Comparison of ENCODE assay signal across 26 cellular contexts in genomic region chr2:223196331-223196730, GRCh38.
A peak's percentile ranks its signal among the peaks of the same experiment; 100 is the strongest.
DNase-seq lines count a peak whose midpoint lies in the region; ATAC-seq lines count a peak whose summit lies in the region.
"Had no signal": no experiment of that assay in that cellular context is flagged by ENCODE, and none has a peak within 500 bp of the region (broad histone marks: within the 10 kb centered on the region; RNA-seq: fewer than 3 reads in every experiment).

No MANE protein-coding gene starts in this region.

- peak overlapping the region; percentile 35 for H3K4ac ChIP-seq in trophoblast cell (ENCODE audit: low read depth, low read length)

- H4K12ac ChIP-seq in trophoblast cell (ENCODE audit: low read depth, low read length) = no peak overlapping the region

- peak overlapping the region; percentile 97 for H4K91ac ChIP-seq in trophoblast cell (ENCODE audit: low read depth, low read length)

- DNase-seq in left ventricle myocardium superior (peak; percentile 18), right cardiac atrium (no peak), brain pericyte (ENCODE audit: low read depth, low spot score) (peak; percentile 26), trophoblast cell (peak; percentile 10 to 35), NCI-H748 (lab: John Stamatoyannopoulos, UW; ENCODE audit: unreplicated experiment) (no peak), NCI-H2107 treated with DMSO at 0.1 percent for 48 hours (lab: John Stamatoyannopoulos, UW; ENCODE audit: unreplicated experiment) (no peak), NCI-H2081 treated with DMSO at 0.1 percent for 48 hours (lab: John Stamatoyannopoulos, UW) (no peak)
- DNase-seq: 8988T; CD4-positive, CD25-positive, alpha-beta regulatory T cell; DMS153; DND-41; Karpas-422; NCI-H1092; NCI-H1417 treated with DMSO at 0.1 percent for 48 hours; NCI-H187; NCI-H446; NCI-H524 treated with DMSO at 0.1 percent for 48 hours; NCI-H82; NK-92 treated with Interleukin-12 subunit alpha and Interleukin-12 subunit beta, amount 100 ng/mL, for 24 hours; PC-3; Right ventricle myocardium superior had no signal

- H3K9ac ChIP-seq in trophoblast cell (ENCODE audit: low read length) = no peak overlapping the region
- H3K9ac ChIP-seq: BLaER1 had no signal

- peak overlapping the region; percentile 70 for H2AK5ac ChIP-seq in trophoblast cell (ENCODE audit: low read length)

- peak overlapping the region; percentile 84 for H2BK120ac ChIP-seq in trophoblast cell (ENCODE audit: insufficient read depth, low read length, poor library complexity)

- H3K79me1 ChIP-seq in trophoblast cell (ENCODE audit: low read length) = peaks cover 10% of the 10 kb centered on the region

- H3K4me1 ChIP-seq in right cardiac atrium (ENCODE audit: control insufficient read depth, insufficient read depth, low read length) = no peaks in the 10 kb centered on the region
- peaks cover 8 to 9% of the 10 kb centered on the region in 2 experiments for H3K4me1 ChIP-seq in trophoblast cell (ENCODE audit: control insufficient read depth in 1 of 2, insufficient read depth in 2 of 2, low read length in 2 of 2)
- H3K4me1 ChIP-seq: BLaER1, SJSA1 had no signal

- no peak overlapping the region for H3K4me2 ChIP-seq in trophoblast cell (ENCODE audit: low read length)
- H3K4me2 ChIP-seq: BLaER1 had no signal

- H3K79me2 ChIP-seq in trophoblast cell (ENCODE audit: control insufficient read depth, insufficient read depth, low read length, poor library complexity) = no peaks in the 10 kb centered on the region

- H3K36me3 ChIP-seq in trophoblast cell (ENCODE audit: control insufficient read depth in 1 of 2, insufficient read depth in 2 of 2, low read length in 2 of 2) = no peaks in the 10 kb centered on the region
- H3K36me3 ChIP-seq: BLaER1, SJSA1 had no signal

- no peak overlapping the region for H3K23ac ChIP-seq in trophoblast cell (ENCODE audit: low read length)

- H3K4me3 ChIP-seq in right cardiac atrium (ENCODE audit: low read length) (no peak overlapping the region), trophoblast cell (ENCODE audit: low read depth, low read length) (no peak overlapping the region)
- H3K4me3 ChIP-seq: BLaER1, SJSA1 had no signal

- WGBS in right cardiac atrium = 81% methylated on average over 5 of the region's 5 CpGs
- WGBS in trophoblast cell (ENCODE audit: extremely low coverage, insufficient coverage, insufficient read length) = no CpG with 5 or more reads among the region's 5 CpGs

- H2BK12ac ChIP-seq in trophoblast cell (ENCODE audit: low read length) = peak overlapping the region; percentile 93

- H3K18ac ChIP-seq in trophoblast cell (ENCODE audit: low read length) = peak overlapping the region; percentile 48

- ATAC-seq in left ventricle myocardium superior = no peak
- ATAC-seq in right cardiac atrium = no peak
- ATAC-seq in GM21367 (IDR thresholded peaks at IDR 0.05; ENCODE audit: unreplicated experiment) = no peak
- ATAC-seq: HCT116, HepG2, PC-3 had no signal

- peak overlapping the region; percentile 83 for H3K14ac ChIP-seq in trophoblast cell (ENCODE audit: low read length)

- peak overlapping the region; percentile 51 for H4K8ac ChIP-seq in trophoblast cell (ENCODE audit: low read depth, low read length)

- H3K27me3 ChIP-seq in right cardiac atrium (ENCODE audit: control insufficient read depth, insufficient read depth) (no peaks in the 10 kb centered on the region), trophoblast cell (ENCODE audit: insufficient read depth, low read length) (no peaks in the 10 kb centered on the region)
- H3K27me3 ChIP-seq: BLaER1, SJSA1 had no signal

- H3K9me3 ChIP-seq in right cardiac atrium (ENCODE audit: control insufficient read depth, low read length) (no peaks in the 10 kb centered on the region), trophoblast cell (ENCODE audit: insufficient read depth, low read depth, low read length) (no peaks in the 10 kb centered on the region)
- H3K9me3 ChIP-seq: BLaER1, SJSA1 had no signal

- H2AFZ ChIP-seq in trophoblast cell (ENCODE audit: insufficient read depth, low read length, poor library complexity) = no peak overlapping the region

- H3K27ac ChIP-seq in right cardiac atrium (ENCODE audit: low read length) (no peak overlapping the region), trophoblast cell (ENCODE audit: low read depth, low read length) (peak overlapping the region; percentile 75)
- H3K27ac ChIP-seq: BLaER1, SJSA1 had no signal

- H2BK5ac ChIP-seq in trophoblast cell (ENCODE audit: low read depth, low read length, poor library complexity) = peak overlapping the region; percentile 91

- intact Hi-C loops in left ventricle myocardium superior (cut with micrococcal nuclease) (no loop called here), right cardiac atrium (cut with DNase I) (no loop called here)

Comparison
In these comparisons a context has a peak if more than half of its experiments do, and no peak if none do; other contexts are left out.
1. DNase-seq: peak in left ventricle myocardium superior (single experiment), brain pericyte (single experiment) and trophoblast cell (2 of 2); none in right cardiac atrium (0 of 3), NCI-H748 (single experiment), NCI-H2107 treated with DMSO at 0.1 percent for 48 hours (single experiment) and NCI-H2081 treated with DMSO at 0.1 percent for 48 hours (single experiment).